Comparison of ENCODE assay signal across 8 cellular contexts in genomic region chr10:132571565-132572544, GRCh38. TPM values are rescaled to one million over a fixed set of nuclear protein-coding genes. Genes with fewer than 3 reads are reported as not detected.
DNase-seq lines count a peak whose midpoint lies in the region; ATAC-seq, FAIRE-seq and TF ChIP-seq lines count a peak whose summit lies in the region.

No MANE protein-coding gene starts in this region.

- intact Hi-C loops in naive thymus-derived CD4-positive, alpha-beta T cell (cut with micrococcal nuclease) = loop anchor here (1.0 to 2.0 kb wide), 5 partner anchors 17 to 44 kb away; partner anchors contain the start of gene INPP5A (in 1 of the 2)

- peaks cover 7 to 23% of the 10 kb centered on the region in 2 experiments for H4K20me1 ChIP-seq in H1 (replicated peaks in 1 of 2; ENCODE audit: control insufficient read depth in 1 of 2, insufficient read depth in 2 of 2, low read length in 2 of 2)

- peak overlapping the region; percentile 50; the same call in 1 of the 2 replicates for H2BK12ac ChIP-seq in H1 (ENCODE audit: low read depth, low read length)

- no peak for TF ChIP-seq RAD21 in H1 (IDR thresholded peaks at IDR 0.05 in 1 of 2, conservative IDR thresholded peaks at IDR 0.05 in 1 of 2; ENCODE audit: low read depth in 2 of 2, low read length in 2 of 2)

- no peak for FAIRE-seq in H1 (lab: Jason Lieb, UNC)

- H3K23ac ChIP-seq in H1 (ENCODE audit: insufficient read length) = no peak overlapping the region

- TF ChIP-seq EP300 in H1 (IDR thresholded peaks at IDR 0.05; ENCODE audit: borderline replicate concordance in 1 of 2, low read depth in 2 of 2, low read length in 2 of 2) = no peak

- 0 out of 2 replicates have a peak overlapping the region, but pooled peaks have one; percentile 8 for H2BK15ac ChIP-seq in H1 (ENCODE audit: low read length)

- peaks cover 11% of the 10 kb centered on the region for H3K79me1 ChIP-seq in H1 (ENCODE audit: low read depth, low read length)

- H4K5ac ChIP-seq in H1 (ENCODE audit: insufficient read length, low read depth, low read length) = no peak overlapping the region

- DNase-seq in NCI-H2227 (lab: John Stamatoyannopoulos, UW; ENCODE audit: unreplicated experiment) = peak; percentile 32
- no peak for DNase-seq in NCI-H2227 treated with DMSO at 0.1 percent for 48 hours (lab: John Stamatoyannopoulos, UW)
- DNase-seq in HCEC 1CT = peak; percentile 70
- DNase-seq in Kasumi-1 (lab: John Stamatoyannopoulos, UW) = peak; percentile 61 to 70
- DNase-seq in activated CD4-positive, alpha-beta T cell treated with anti-CD3 and anti-CD28 coated beads for 1 hour = peak; percentile 39
- peak; percentile 57 to 64 for DNase-seq in H1 (ENCODE audit: low read depth in 1 of 2, low spot score in 2 of 2)
- peak in 3 of 9 donors; percentile 18 to 72 (median 36) for DNase-seq in naive thymus-derived CD4-positive, alpha-beta T cell
- DNase-seq in NCI-H187 treated with DMSO at 0.1 percent for 48 hours (lab: John Stamatoyannopoulos, UW) = no peak

- no peaks in the 10 kb centered on the region for H3K9me3 ChIP-seq in H1 (ENCODE audit: insufficient read depth in 2 of 2, low read depth in 1 of 2, low read length in 1 of 2)
- H3K9me3 ChIP-seq in naive thymus-derived CD4-positive, alpha-beta T cell (ENCODE audit: control insufficient read depth in 2 of 3, low read length in 3 of 3) = no peaks in the 10 kb centered on the region

- H4K8ac ChIP-seq in H1 (ENCODE audit: extremely low read depth, insufficient read depth, low read length) = peak overlapping the region; percentile 53; the same call in 1 of the 2 replicates

- H3K4me3 ChIP-seq in H1 (ENCODE audit: extremely low read depth in 1 of 4, insufficient read depth in 2 of 4, low read depth in 3 of 4, low read length in 4 of 4) = no peak overlapping the region
- no peak overlapping the region for H3K4me3 ChIP-seq in naive thymus-derived CD4-positive, alpha-beta T cell (ENCODE audit: low read length)

- no peak overlapping the region for H2AFZ ChIP-seq in H1 (ENCODE audit: low read length)

- CTCF ChIA-PET in H1 (lab: Charles Lee; ENCODE audit: partially characterized antibody) = interaction anchor here (1.0 to 2.3 kb wide), 14 partner anchors 10 to 266 kb away, joined by 3 to 6 read pairs (median 3); no protein-coding TSS in a partner anchor
- CTCF ChIA-PET in naive thymus-derived CD4-positive, alpha-beta T cell (lab: Charles Lee) = interaction anchor here (0.7 to 1.4 kb wide), 2 partner anchors 13 to 32 kb away, joined by 3 read pairs; no protein-coding TSS in a partner anchor

- H3K9ac ChIP-seq in H1 (replicated peaks in 1 of 4; ENCODE audit: extremely low read depth in 1 of 4, low read depth in 3 of 4, low read length in 3 of 4) = no peak overlapping the region

- POLR2A ChIA-PET in H1 (lab: Charles Lee; ENCODE audit: partially characterized antibody) = interaction anchor here (0.8 to 1.5 kb wide), 6 partner anchors 9 to 71 kb away, joined by 3 read pairs; no protein-coding TSS in a partner anchor
- POLR2A ChIA-PET in naive thymus-derived CD4-positive, alpha-beta T cell (lab: Charles Lee) = interaction anchor here (1.4 kb wide), 1 partner anchor 35 kb away, joined by 3 read pairs; no protein-coding TSS in a partner anchor

- peak overlapping the region in 4 of 10 donors; percentile 56 to 79 (median 74) for H3K4me3 Mint-ChIP-seq in naive thymus-derived CD4-positive, alpha-beta T cell

- peaks cover 3% of the 10 kb centered on the region; the same call in 1 of the 2 replicates for H3K23me2 ChIP-seq in H1 (ENCODE audit: low read depth, low read length)

- H3K18ac ChIP-seq in H1 (ENCODE audit: extremely low read depth, low read length) = no peak overlapping the region

- H3K4me2 ChIP-seq in H1 (ENCODE audit: insufficient read depth in 1 of 2, low read depth in 2 of 2, low read length in 2 of 2) = peak overlapping the region in 1 of 2 experiments; percentile 40; a peak in 2 of 4 replicates

- TF ChIP-seq CTCF in H1 (IDR thresholded peaks at IDR 0.05; ENCODE audit: control extremely low read depth in 1 of 3, insufficient read depth in 1 of 3, low read depth in 1 of 3, low read length in 3 of 3) = peak in 1 of 3 experiments; percentile 17; a peak in 1 of 4 replicates

- H2AK5ac ChIP-seq in H1 (ENCODE audit: low read depth, low read length) = 0 out of 2 replicates have a peak overlapping the region, but pooled peaks have one; percentile 46

- H3K27me3 ChIP-seq in H1 (replicated peaks in 1 of 4; ENCODE audit: control insufficient read depth in 3 of 4, extremely low read depth in 1 of 4, insufficient read depth in 3 of 4, low read length in 3 of 4) = no peaks in the 10 kb centered on the region; a peak in 2 of 7 replicates
- H3K27me3 ChIP-seq in naive thymus-derived CD4-positive, alpha-beta T cell (ENCODE audit: control insufficient read depth in 2 of 2, insufficient read depth in 2 of 2, low read length in 2 of 2) = no peaks in the 10 kb centered on the region

- H3K4me1 Mint-ChIP-seq in naive thymus-derived CD4-positive, alpha-beta T cell = peaks cover 2 to 31% (median 25%) of the 10 kb centered on the region in 7 donors

- peak overlapping the region; percentile 66; the same call in 1 of the 2 replicates for H2BK20ac ChIP-seq in H1 (ENCODE audit: low read length)

- H3K56ac ChIP-seq in H1 (replicated peaks; ENCODE audit: insufficient read length, low read depth, low read length) = peak overlapping the region; percentile 10

- peak overlapping the region in 6 of 9 donors; percentile 16 to 74 (median 70) for H3K27ac Mint-ChIP-seq in naive thymus-derived CD4-positive, alpha-beta T cell

- H4K91ac ChIP-seq in H1 (replicated peaks; ENCODE audit: insufficient read length, low read length) = no peak overlapping the region

- 72% methylated on average over 20 of the region's 24 CpGs; no CpG with 5 or more reads in 1 of the 2 experiments for WGBS in H1 (ENCODE audit: extremely low coverage in 1 of 2, insufficient coverage in 1 of 2, insufficient read length in 1 of 2, insufficient replicate concordance in 2 of 2, low coverage in 1 of 2, low lambda C conversion rate in 2 of 2, missing lambda C conversion rate in 1 of 2), 2 experiments

- TF ChIP-seq POLR2A in H1 (IDR thresholded peaks at IDR 0.05; ENCODE audit: control extremely low read depth in 1 of 2, low read depth in 2 of 2, low read length in 2 of 2) = no peak

- no peak overlapping the region for H3K4ac ChIP-seq in H1 (replicated peaks; ENCODE audit: insufficient read length, low read depth, low read length)

- peaks cover 0 to 2% (median 0%) of the 10 kb centered on the region in 5 donors for H3K27me3 Mint-ChIP-seq in naive thymus-derived CD4-positive, alpha-beta T cell

- peak overlapping the region; percentile 61 for H2BK5ac ChIP-seq in H1 (ENCODE audit: low read depth, low read length)

- no peaks in the 10 kb centered on the region for H3K9me3 Mint-ChIP-seq in naive thymus-derived CD4-positive, alpha-beta T cell

- H3K4me1 ChIP-seq in H1 (replicated peaks in 1 of 4; ENCODE audit: control insufficient read depth in 3 of 4, insufficient read depth in 4 of 4, low read length in 3 of 4) = peaks cover 7 to 30% (median 19%) of the 10 kb centered on the region in 4 experiments
- peaks cover 10 to 22% of the 10 kb centered on the region in 2 donors for H3K4me1 ChIP-seq in naive thymus-derived CD4-positive, alpha-beta T cell (ENCODE audit: control insufficient read depth in 2 of 2, insufficient read depth in 2 of 2, low read length in 2 of 2)

- H3K79me2 ChIP-seq in H1 (ENCODE audit: control insufficient read depth in 1 of 2, insufficient read depth in 2 of 2, low read length in 2 of 2) = peaks cover 0 to 6% of the 10 kb centered on the region in 2 experiments; a peak in 1 of 4 replicates

- H3K27ac ChIP-seq in H1 (ENCODE audit: low read depth, low read length) = 0 out of 2 replicates have a peak overlapping the region, but pooled peaks have one; percentile 30
- no peak overlapping the region for H3K27ac ChIP-seq in naive thymus-derived CD4-positive, alpha-beta T cell (ENCODE audit: low read depth, low read length)

- H3K36me3 Mint-ChIP-seq in naive thymus-derived CD4-positive, alpha-beta T cell = no peaks in the 10 kb centered on the region

- H3K14ac ChIP-seq in H1 (ENCODE audit: insufficient read length) = no peak overlapping the region

- peak; percentile 44 for ATAC-seq in naive thymus-derived CD4-positive, alpha-beta T cell

- no peaks in the 10 kb centered on the region for H3K36me3 ChIP-seq in H1 (ENCODE audit: control insufficient read depth in 2 of 4, insufficient read depth in 4 of 4, low read length in 3 of 4)
- no peaks in the 10 kb centered on the region for H3K36me3 ChIP-seq in naive thymus-derived CD4-positive, alpha-beta T cell (ENCODE audit: control insufficient read depth in 2 of 3, insufficient read depth in 3 of 3, low read length in 3 of 3)

- no peak overlapping the region for H2BK120ac ChIP-seq in H1 (replicated peaks; ENCODE audit: low read depth, low read length)

TF ChIP-seq in H1, 55 proteins besides CTCF, POLR2A, EP300 and RAD21 (continues in another document):
- TF ChIP-seq TAF7 (optimal IDR thresholded peaks at IDR 0.05; ENCODE audit: borderline replicate concordance, low read depth, low read length) (no peak), NRF1 (IDR thresholded peaks at IDR 0.05; ENCODE audit: low read depth, low read length) (no peak), GABPA (IDR thresholded peaks at IDR 0.05; ENCODE audit: borderline replicate concordance, insufficient read depth, low read length) (no peak), E2F6 (IDR thresholded peaks at IDR 0.05) (no peak), KDM1A (IDR thresholded peaks at IDR 0.05; ENCODE audit: borderline replicate concordance, low read length) (0 out of 2 replicates have a peak, but pooled peaks have one; percentile 5), FOSL1 (IDR thresholded peaks at IDR 0.05; ENCODE audit: insufficient read depth, low read depth, low read length) (no peak), SP4 (IDR thresholded peaks at IDR 0.05; ENCODE audit: low read length) (no peak)

RNA-seq across cellular contexts. Expression of gene INPP5A, which starts 34.3 kb away (rescaled TPM):
- total RNA-seq in H1 (2021; fragmentation: NEBNext Ultra II Directional; extraction: Animal tissue kit (Norgen Biotek cat#: 25700)) = 25.5 and 27.5 TPM in 2 replicates
- 16.8 and 19.7 TPM in 2 replicates for polyA plus RNA-seq in H1 (2011; rRNA removed)
- polyA plus RNA-seq in H1 (2011; cell fraction: cytosol; rRNA removed) = 15.9 TPM
- 12.0 TPM for polyA plus RNA-seq in H1 (2011; cell fraction: nucleus; rRNA removed)
- polyA plus RNA-seq in H1 (2012, experiment 1 of 2) = 16.0 to 19.8 TPM (median 18.0 TPM) in 4 replicates
- polyA plus RNA-seq in H1 (2012, experiment 2 of 2) = 19.3 TPM
- polyA plus RNA-seq in H1 (2013, experiment 1 of 2) = 15.4 TPM
- 14.7 TPM for polyA plus RNA-seq in H1 (2013, experiment 2 of 2)
- polyA minus RNA-seq in H1 (2011; rRNA and poly(A)+ RNA removed) = 21.6 and 22.1 TPM in 2 replicates
- 12.3 TPM for polyA minus RNA-seq in H1 (2011; cell fraction: cytosol; rRNA and poly(A)+ RNA removed)
- polyA minus RNA-seq in H1 (2011; cell fraction: nucleus; rRNA and poly(A)+ RNA removed) = 12.1 TPM
- 10 to 100 TPM; 15.5 to 30.7 (median 28.7) TPM for total RNA-seq in naive thymus-derived CD4-positive, alpha-beta T cell
- 1 to 10 TPM in 1 of 2 donors, under 1 TPM in 1; 0.97 to 2.0 TPM for polyA plus RNA-seq in naive thymus-derived CD4-positive, alpha-beta T cell

Comparison
In these comparisons a context has a peak if more than half of its experiments do, and no peak if none do; other contexts are left out.
1. DNase-seq: peak in NCI-H2227 (single experiment), HCEC 1CT (single experiment), Kasumi-1 (2 of 2), activated CD4-positive, alpha-beta T cell treated with anti-CD3 and anti-CD28 coated beads for 1 hour (single experiment) and H1 (2 of 2); none in NCI-H2227 treated with DMSO at 0.1 percent for 48 hours (single experiment) and NCI-H187 treated with DMSO at 0.1 percent for 48 hours (single experiment).